ENCODE assay signal across 13 cellular contexts in the genomic region with DNA sequence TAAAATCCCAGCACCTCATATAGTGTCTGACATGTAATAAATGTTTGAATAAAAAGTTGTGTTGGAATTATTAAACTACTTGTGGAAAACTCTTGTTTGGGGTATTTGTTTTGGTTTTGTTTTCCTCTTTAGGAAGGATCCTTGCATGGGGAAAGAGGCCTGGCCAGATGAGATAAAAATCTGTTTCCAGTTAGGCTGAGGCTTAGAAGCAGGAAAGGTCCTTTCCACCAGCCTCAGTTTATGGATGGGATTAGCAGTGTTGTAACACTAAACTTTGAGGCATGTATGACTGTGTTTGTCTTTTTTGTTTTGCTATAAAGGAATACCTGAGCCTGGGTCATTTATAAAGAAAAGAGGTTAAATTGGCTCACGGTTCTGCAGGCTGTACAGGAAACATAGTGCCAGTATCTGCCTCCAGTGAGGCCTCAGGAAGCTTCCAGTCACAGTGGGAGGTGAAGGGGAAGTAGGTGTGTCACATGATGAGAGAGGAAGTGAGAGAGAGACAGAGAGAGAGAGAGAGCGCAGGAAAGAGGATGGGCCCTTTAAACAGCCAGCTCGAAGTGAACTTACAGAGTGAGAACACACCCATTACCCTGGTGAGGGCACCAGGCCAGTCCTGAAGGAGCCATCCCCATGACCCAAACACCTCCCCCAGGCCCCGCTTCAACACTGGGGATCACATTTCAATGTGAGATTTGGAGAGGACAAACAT. TPM values are rescaled to one million over a fixed set of nuclear protein-coding genes. Genes with fewer than 3 reads are reported as not detected.
DNase-seq lines count a peak whose midpoint lies in the region; ATAC-seq and TF ChIP-seq lines count a peak whose summit lies in the region.
"Had no signal": no experiment of that assay in that cellular context is flagged by ENCODE, and none has a peak within 500 bp of the region (broad histone marks: within the 10 kb centered on the region; RNA-seq: fewer than 3 reads in every experiment).

No MANE protein-coding gene starts in this region.

- TF ChIP-seq POLR2A in Peyer's patch (IDR thresholded peaks at IDR 0.05) (no peak), prostate gland (IDR thresholded peaks at IDR 0.05) (no peak)

- no peak overlapping the region for H3K4me3 ChIP-seq in Peyer's patch
- no peak overlapping the region for H3K4me3 ChIP-seq in prostate gland
- H3K4me3 ChIP-seq: HAP-1, heart left ventricle, neural progenitor cell had no signal

- H3K9me3 Mint-ChIP-seq in HFFc6: peaks cover 3% of the 10 kb centered on the region; the same call in 1 of the 2 replicates

- H3K27me3 ChIP-seq in Peyer's patch: no peaks in the 10 kb centered on the region
- H3K27me3 ChIP-seq in prostate gland (replicated peaks; ENCODE audit: insufficient read depth): no peaks in the 10 kb centered on the region
- H3K27me3 ChIP-seq: heart left ventricle, neural progenitor cell had no signal

- H3K36me3 Mint-ChIP-seq in HFFc6 (ENCODE audit: low read depth): peaks cover 11% of the 10 kb centered on the region

- H3K9me3 ChIP-seq in Peyer's patch: no peaks in the 10 kb centered on the region
- no peaks in the 10 kb centered on the region for H3K9me3 ChIP-seq in prostate gland
- H3K9me3 ChIP-seq: HAP-1, heart left ventricle had no signal

- no peaks in the 10 kb centered on the region; the same call in none of the 2 replicates for H3K27me3 Mint-ChIP-seq in HFFc6 (ENCODE audit: insufficient read depth)
- H3K27me3 Mint-ChIP-seq: activated naive CD4-positive, alpha-beta T cell treated with anti-CD3 and anti-CD28 coated beads, Interleukin-2, amount 10 ng/mL, durations not matched to agents 7 days and 5 days had no signal

- intact Hi-C loops in prostate gland (cut with DNase I): no loop called here

- ATAC-seq in GM21619 (IDR thresholded peaks at IDR 0.05; ENCODE audit: unreplicated experiment): no peak
- ATAC-seq: heart left ventricle had no signal

- H3K36me3 ChIP-seq in Peyer's patch (no peaks in the 10 kb centered on the region), prostate gland (no peaks in the 10 kb centered on the region)
- H3K36me3 ChIP-seq: HAP-1, heart left ventricle, neural progenitor cell had no signal

- WGBS in prostate gland: 73% methylated on average over 4 of the region's 4 CpGs

- H3K4me3 Mint-ChIP-seq in HFFc6: peak overlapping the region; percentile 22; the same call in 1 of the 2 replicates
- H3K4me3 Mint-ChIP-seq: activated naive CD4-positive, alpha-beta T cell treated with anti-CD3 and anti-CD28 coated beads, Interleukin-2, amount 10 ng/mL, durations not matched to agents 7 days and 5 days; neural progenitor cell had no signal

- in situ Hi-C loops in GM13976 (cut with MboI; ENCODE audit: low sequenced_read_pairs, unreplicated experiment): no loop called here

- DNase-seq in HFFc6 (no peak), Peyer's patch (no peak), fibroblast of peridontal ligament (ENCODE audit: extremely low read depth) (peak; percentile 42), prostate gland (ENCODE audit: low spot score) (no peak), caudate nucleus (lab: John Stamatoyannopoulos, UW) (no peak), GM13976 (ENCODE audit: low spot score) (no peak), NCI-H510A treated with DMSO at 0.1 percent for 48 hours (lab: John Stamatoyannopoulos, UW) (no peak)
- DNase-seq: activated naive CD4-positive, alpha-beta T cell treated with anti-CD3 and anti-CD28 coated beads, Interleukin-2, amount 10 ng/mL, durations not matched to agents 7 days and 5 days; cerebellar nuclear complex; heart left ventricle had no signal

- H3K27ac ChIP-seq in Peyer's patch: peak overlapping the region in 3 of 4 donors; percentile 1 to 91 (median 53)
- H3K27ac ChIP-seq in prostate gland: peak overlapping the region; percentile 29 to 33
- H3K27ac ChIP-seq in caudate nucleus (ENCODE audit: low read depth, low read length): no peak overlapping the region
- H3K27ac ChIP-seq: heart left ventricle, neural progenitor cell had no signal

- H3K4me1 ChIP-seq in Peyer's patch: peaks cover 0 to 17% (median 0%) of the 10 kb centered on the region in 4 donors
- H3K4me1 ChIP-seq in prostate gland (replicated peaks): no peaks in the 10 kb centered on the region

- TF ChIP-seq CTCF in HFFc6 (IDR thresholded peaks at IDR 0.05): no peak
- no peak for TF ChIP-seq CTCF in Peyer's patch (IDR thresholded peaks at IDR 0.05)
- no peak for TF ChIP-seq CTCF in prostate gland (IDR thresholded peaks at IDR 0.05)
- no peak for TF ChIP-seq CTCF in GM13976 (IDR thresholded peaks at IDR 0.05; ENCODE audit: borderline replicate concordance, control extremely low read depth, extremely low read depth, insufficient read depth, missing control alignments)

- H3K4me1 Mint-ChIP-seq in HFFc6 (ENCODE audit: low read depth): peaks cover 60% of the 10 kb centered on the region
- H3K4me1 Mint-ChIP-seq: neural progenitor cell had no signal

- H3K27ac Mint-ChIP-seq in HFFc6: peak overlapping the region; percentile 71
- H3K27ac Mint-ChIP-seq: activated naive CD4-positive, alpha-beta T cell treated with anti-CD3 and anti-CD28 coated beads, Interleukin-2, amount 10 ng/mL, durations not matched to agents 7 days and 5 days; neural progenitor cell had no signal

RNA-seq across cellular contexts. Expression of a gene that starts 21.6 kb away (rescaled TPM):
- 1 to 10 TPM; 7.0 to 9.2 (median 8.4) TPM for total RNA-seq in HFFc6 (2021; fragmentation: NEBNext Ultra II Directional; extraction: Animal tissue kit (Norgen Biotek cat#: 25700))
- 100 to 1,000 TPM in 3 of 4 donors, 10 to 100 TPM in 1; 77.1 to 191 (median 141) TPM for total RNA-seq in Peyer's patch
- 100 to 1,000 TPM in 1 of 2 donors, 10 to 100 TPM in 1; 85.2 to 163 TPM for total RNA-seq in prostate gland

Comparison
In these comparisons a context has a peak if more than half of its experiments do, and no peak if none do; other contexts are left out.
1. RNA of a gene that starts 21.6 kb away (total RNA-seq): 85.2 to 163 TPM in prostate gland and 77.1 to 191 TPM in Peyer's patch; 7.0 to 9.2 TPM in HFFc6; every median in the first group is over 4 times any median in the second.